In genomic region chr5:64384761-64385160, GRCh38 we compare ENCODE assay signal across 8 cellular contexts.
DNase-seq lines count a peak whose midpoint lies in the region; ATAC-seq and TF ChIP-seq lines count a peak whose summit lies in the region.

No MANE protein-coding gene starts in this region.

- no peak overlapping the region for H3K27ac Mint-ChIP-seq in activated naive CD4-positive, alpha-beta T cell treated with anti-CD3 and anti-CD28 coated beads for 36 hours
- no peak overlapping the region for H3K27ac Mint-ChIP-seq in activated T-cell treated with anti-CD3 and anti-CD28 coated beads, Interleukin-2, amount 50 U/mL, for 72 hours

- H3K4me2 ChIP-seq in MM.1S (ENCODE audit: low read depth, low read length): no peak overlapping the region

- peak; percentile 78 for ATAC-seq in GM18499 (IDR thresholded peaks at IDR 0.05; ENCODE audit: insufficient read depth, unreplicated experiment)
- no peak for ATAC-seq in activated T-cell treated with anti-CD3 and anti-CD28 coated beads, Interleukin-2, amount 50 U/mL, for 72 hours (replicated peaks in 1 of 2)

- no peaks in the 10 kb centered on the region for H3K4me1 ChIP-seq in MM.1S (ENCODE audit: low read length)

- H3K27me3 ChIP-seq in H7 (ENCODE audit: control insufficient read depth, insufficient read depth, low read length) (no peaks in the 10 kb centered on the region), MM.1S (replicated peaks; ENCODE audit: insufficient read depth, low read length) (no peaks in the 10 kb centered on the region)

- H3K4me3 Mint-ChIP-seq in activated naive CD4-positive, alpha-beta T cell treated with anti-CD3 and anti-CD28 coated beads for 36 hours: no peak overlapping the region
- H3K4me3 Mint-ChIP-seq in activated T-cell treated with anti-CD3 and anti-CD28 coated beads, Interleukin-2, amount 50 U/mL, for 72 hours: no peak overlapping the region

- TF ChIP-seq CTCF in MM.1S (IDR thresholded peaks at IDR 0.05; ENCODE audit: low read length) (peak; percentile 58), fibroblast of the aortic adventitia (IDR thresholded peaks at IDR 0.05; ENCODE audit: insufficient read depth, low read length) (no peak)

- H4K20me1 ChIP-seq in MM.1S (ENCODE audit: insufficient read depth, low read length): no peaks in the 10 kb centered on the region

- intact Hi-C loops in activated naive CD4-positive, alpha-beta T cell treated with anti-CD3 and anti-CD28 coated beads for 36 hours (cut with micrococcal nuclease): no loop called here

- H3K27ac ChIP-seq in MM.1S (ENCODE audit: low read length): no peak overlapping the region

- H3K27me3 Mint-ChIP-seq in activated naive CD4-positive, alpha-beta T cell treated with anti-CD3 and anti-CD28 coated beads for 36 hours (ENCODE audit: low read depth): no peaks in the 10 kb centered on the region
- no peaks in the 10 kb centered on the region for H3K27me3 Mint-ChIP-seq in activated T-cell treated with anti-CD3 and anti-CD28 coated beads, Interleukin-2, amount 50 U/mL, for 72 hours (ENCODE audit: low read depth)

- H3K9me3 Mint-ChIP-seq in activated naive CD4-positive, alpha-beta T cell treated with anti-CD3 and anti-CD28 coated beads for 36 hours: no peaks in the 10 kb centered on the region
- H3K9me3 Mint-ChIP-seq in activated T-cell treated with anti-CD3 and anti-CD28 coated beads, Interleukin-2, amount 50 U/mL, for 72 hours: peaks cover 1 to 4% of the 10 kb centered on the region in 2 donors

- no peak overlapping the region for H2AFZ ChIP-seq in MM.1S (ENCODE audit: low read length)

- no peaks in the 10 kb centered on the region for H3K9me3 ChIP-seq in MM.1S (replicated peaks; ENCODE audit: insufficient read depth, low read length)

- CTCF ChIA-PET in activated naive CD4-positive, alpha-beta T cell treated with anti-CD3 and anti-CD28 coated beads for 36 hours (lab: Charles Lee): no interaction called here

- no peaks in the 10 kb centered on the region for H3K9me2 ChIP-seq in MM.1S (replicated peaks; ENCODE audit: insufficient read depth, low read length)

- H3K4me3 ChIP-seq in H7 (ENCODE audit: insufficient read depth, low read depth, low read length): no peak overlapping the region
- H3K4me3 ChIP-seq in MM.1S (ENCODE audit: low read length): no peak overlapping the region
- no peak overlapping the region for H3K4me3 ChIP-seq in fibroblast of the aortic adventitia (ENCODE audit: low read depth, low read length)

- H3K36me3 ChIP-seq in H7 (replicated peaks; ENCODE audit: control insufficient read depth, insufficient read depth, low read length): no peaks in the 10 kb centered on the region
- H3K36me3 ChIP-seq in MM.1S (replicated peaks; ENCODE audit: insufficient read depth, low read length): no peaks in the 10 kb centered on the region

- no peaks in the 10 kb centered on the region for H3K36me3 Mint-ChIP-seq in activated naive CD4-positive, alpha-beta T cell treated with anti-CD3 and anti-CD28 coated beads for 36 hours (ENCODE audit: low read depth)
- H3K36me3 Mint-ChIP-seq in activated T-cell treated with anti-CD3 and anti-CD28 coated beads, Interleukin-2, amount 50 U/mL, for 72 hours (ENCODE audit: insufficient read depth in 2 of 2): no peaks in the 10 kb centered on the region

- no peaks in the 10 kb centered on the region for H3K79me2 ChIP-seq in MM.1S (ENCODE audit: low read length)

- H3K9ac ChIP-seq in MM.1S (ENCODE audit: low read length): no peak overlapping the region

- H3F3A ChIP-seq in MM.1S (ENCODE audit: insufficient read depth, low read length): no peaks in the 10 kb centered on the region

- DNase-seq in H7 (peak; percentile 7), MM.1S (peak; percentile 66), fibroblast of the aortic adventitia (ENCODE audit: low read depth) (peak; percentile 12)
- DNase-seq in activated naive CD4-positive, alpha-beta T cell treated with anti-CD3 and anti-CD28 coated beads for 36 hours: no peak
- DNase-seq in activated CD8-positive, alpha-beta memory T cell treated with anti-CD3 and anti-CD28 coated beads, Interleukin-2, amount 50 U/mL, for 4 hours: no peak
- DNase-seq in activated T-cell treated with anti-CD3 and anti-CD28 coated beads, Interleukin-2, amount 50 U/mL, for 72 hours: no peak
- no peak for DNase-seq in activated CD8-positive, alpha-beta memory T cell treated with anti-CD3 and anti-CD28 coated beads for 24 hours

- no peaks in the 10 kb centered on the region for H3K4me1 Mint-ChIP-seq in activated naive CD4-positive, alpha-beta T cell treated with anti-CD3 and anti-CD28 coated beads for 36 hours (ENCODE audit: low read depth)
- no peaks in the 10 kb centered on the region for H3K4me1 Mint-ChIP-seq in activated T-cell treated with anti-CD3 and anti-CD28 coated beads, Interleukin-2, amount 50 U/mL, for 72 hours (ENCODE audit: low read depth)

Comparison
In these comparisons a context has a peak if more than half of its experiments do, and no peak if none do; other contexts are left out.
1. DNase-seq: peak in H7 (single experiment), MM.1S (single experiment) and fibroblast of the aortic adventitia (single experiment); none in activated naive CD4-positive, alpha-beta T cell treated with anti-CD3 and anti-CD28 coated beads for 36 hours (single experiment), activated CD8-positive, alpha-beta memory T cell treated with anti-CD3 and anti-CD28 coated beads, Interleukin-2, amount 50 U/mL, for 4 hours (single experiment), activated T-cell treated with anti-CD3 and anti-CD28 coated beads, Interleukin-2, amount 50 U/mL, for 72 hours (0 of 2) and activated CD8-positive, alpha-beta memory T cell treated with anti-CD3 and anti-CD28 coated beads for 24 hours (single experiment).